Comparison of ENCODE assay signal across 8 cellular contexts in genomic region chr2:69643602-69644505, GRCh38. TPM values are rescaled to one million over a fixed set of nuclear protein-coding genes. Genes with fewer than 3 reads are reported as not detected.
DNase-seq lines count a peak whose midpoint lies in the region; ATAC-seq and TF ChIP-seq lines count a peak whose summit lies in the region.

Gene AAK1 (minus strand): TSS chr2:69643739. CDS start chr2:69643040, 699 bp downstream.

- in situ Hi-C loops in GM18951 (cut with MboI; ENCODE audit: low sequenced_read_pairs, unreplicated experiment): no loop called here

- H3K27ac Mint-ChIP-seq in central memory CD8-positive, alpha-beta T cell (ENCODE audit: low read depth): peak within 1 kb of the TSS; percentile 94

- H3K27me3 Mint-ChIP-seq in central memory CD8-positive, alpha-beta T cell: no peaks in the 10 kb centered on the region

- H3K9me3 ChIP-seq in AG04450 (ENCODE audit: control insufficient read depth, insufficient read depth, low read length): no peaks in the 10 kb centered on the region; the same call in 1 of the 2 replicates

- POLR2A ChIA-PET in AG04450 (lab: Yijun Ruan, JAX): interaction anchor here (0.6 to 1.8 kb wide), 2 partner anchors 9 to 16 kb away, joined by 3 to 10 read pairs; no protein-coding TSS in a partner anchor

- CTCF ChIA-PET in AG04450 (lab: Charles Lee): no interaction called here

- peak within 1 kb of the TSS; percentile 93 for H3K4me3 ChIP-seq in AG04450 (ENCODE audit: low read depth, low read length)

- H3K9me3 Mint-ChIP-seq in central memory CD8-positive, alpha-beta T cell: no peaks in the 10 kb centered on the region

- TF ChIP-seq CTCF in AG04450 (IDR thresholded peaks at IDR 0.05; ENCODE audit: low read depth, low read length): no peak

- H3K4me3 Mint-ChIP-seq in central memory CD8-positive, alpha-beta T cell: peak within 1 kb of the TSS; percentile 92

- peaks cover 39% of the 10 kb centered on the region for H3K36me3 Mint-ChIP-seq in central memory CD8-positive, alpha-beta T cell (ENCODE audit: insufficient read depth)

- TF ChIP-seq POLR2A in GM18951 (IDR thresholded peaks at IDR 0.05; ENCODE audit: extremely low read depth, insufficient read depth, insufficient read length): peak; percentile 65

- H3K27ac ChIP-seq in AG04450 (ENCODE audit: low read depth, low read length): peak within 1 kb of the TSS; percentile 96

- DNase-seq in AG04450 (ENCODE audit: low read depth, low spot score) (peak; percentile 57), NCI-H446 treated with DMSO at 0.1 percent for 48 hours (lab: John Stamatoyannopoulos, UW) (peak; percentile 75), islet precursor cell (peak; percentile 94)
- DNase-seq in activated CD4-positive, CD25-positive, alpha-beta regulatory T cell treated with anti-CD3 and anti-CD28 coated beads, Interleukin-2, amount 50 U/mL, for 16 hours (ENCODE audit: low read depth, low spot score): peak; percentile 59
- peak; percentile 66 to 78 for DNase-seq in central memory CD8-positive, alpha-beta T cell (ENCODE audit: low spot score in 2 of 2)
- peak; percentile 83 for DNase-seq in stimulated activated CD4-positive, alpha-beta T cell treated with anti-CD3 and anti-CD28 coated beads, Interleukin-12 subunit alpha, Interleukin-12 subunit beta, amount 100 ng/mL, for 4 hours

- H3K27me3 ChIP-seq in AG04450 (ENCODE audit: control insufficient read depth, insufficient read depth, low read length): no peaks in the 10 kb centered on the region

- ATAC-seq in HG03280 (IDR thresholded peaks at IDR 0.05; ENCODE audit: unreplicated experiment): peak; percentile 51
- peak; percentile 49 for ATAC-seq in central memory CD8-positive, alpha-beta T cell (replicated peaks; ENCODE audit: extremely low read depth, poor library complexity, severe bottlenecking)

- peaks cover 74% of the 10 kb centered on the region for H3K4me1 Mint-ChIP-seq in central memory CD8-positive, alpha-beta T cell

RNA-seq across cellular contexts. Expression of gene AAK1, which starts in this region (rescaled TPM):
- 30.0 and 31.1 TPM in 2 replicates for polyA plus RNA-seq in AG04450 (2011; rRNA removed)
- 47.7 and 61.0 TPM in 2 replicates for polyA minus RNA-seq in AG04450 (2011; rRNA and poly(A)+ RNA removed)

Comparison
In these comparisons a context has a peak if more than half of its experiments do, and no peak if none do; other contexts are left out.
1. Peak in every context shown above with its lines: DNase-seq, ATAC-seq, H3K4me3 ChIP-seq and H3K27ac ChIP-seq.